ENCODE assay signal across 27 cellular contexts in genomic region chr1:1092890-1093609, GRCh38. TPM values are rescaled to one million over a fixed set of nuclear protein-coding genes. Genes with fewer than 3 reads are reported as not detected.
DNase-seq lines count a peak whose midpoint lies in the region; ATAC-seq, FAIRE-seq and TF ChIP-seq lines count a peak whose summit lies in the region.
"Had no signal": no experiment of that assay in that cellular context is flagged by ENCODE, and none has a peak within 500 bp of the region (broad histone marks: within the 10 kb centered on the region; RNA-seq: fewer than 3 reads in every experiment).

No MANE protein-coding gene starts in this region.

- H4K20me1 ChIP-seq in DOHH2 (ENCODE audit: control insufficient read depth, insufficient read depth, low read depth, low read length), result peaks cover 4% of the 10 kb centered on the region; the same call in 1 of the 2 replicates
- no peaks in the 10 kb centered on the region for H4K20me1 ChIP-seq in neural progenitor cell (ENCODE audit: low read depth)
- no peaks in the 10 kb centered on the region for H4K20me1 ChIP-seq in HepG2 (ENCODE audit: insufficient read depth, low read length)

- peaks cover 1% of the 10 kb centered on the region for H3K36me3 Mint-ChIP-seq in chondrocyte (ENCODE audit: low read depth)
- H3K36me3 Mint-ChIP-seq in neural progenitor cell, result peaks cover 3% of the 10 kb centered on the region

- H3K27ac ChIP-seq in DOHH2 (ENCODE audit: low read depth, low read length) (no peak overlapping the region), neural progenitor cell (no peak overlapping the region), HepG2 (ENCODE audit: extremely low read length, insufficient read depth, low read length) (no peak overlapping the region)
- H3K27ac ChIP-seq: GM23248, skin epidermis, suprapubic skin had no signal

- H3K27me3 ChIP-seq in DOHH2 (ENCODE audit: control insufficient read depth, low read length) (no peaks in the 10 kb centered on the region), neural progenitor cell (no peaks in the 10 kb centered on the region), HepG2 (ENCODE audit: control insufficient read depth in 1 of 2, insufficient read depth in 2 of 2, low read length in 2 of 2) (no peaks in the 10 kb centered on the region; a peak in 1 of 5 replicates)
- H3K27me3 ChIP-seq: suprapubic skin had no signal

- H3K27me3 Mint-ChIP-seq in chondrocyte (ENCODE audit: low read depth) (no peaks in the 10 kb centered on the region), neural progenitor cell (ENCODE audit: insufficient read depth, low read depth) (peaks cover 2% of the 10 kb centered on the region)

- H2AFZ ChIP-seq in neural progenitor cell (replicated peaks) (no peak overlapping the region), HepG2 (ENCODE audit: low read length) (no peak overlapping the region)
- H2AFZ ChIP-seq: GM23248 had no signal

- no peak for FAIRE-seq in HepG2 (lab: Jason Lieb, UNC)

- TF ChIP-seq RAD21 in HepG2 (CRISPR knock-in tag; IDR thresholded peaks at IDR 0.05), result no peak

- in situ Hi-C loops in HepG2 (cut with HindIII; ENCODE audit: extremely low pct_ligation_motif_present, low pct_unique_long_range_greater_than_20kb), result no loop called here

- H3K9me3 ChIP-seq in DOHH2 (ENCODE audit: control insufficient read depth, insufficient read depth, low read length) (no peaks in the 10 kb centered on the region), neural progenitor cell (ENCODE audit: low read depth) (no peaks in the 10 kb centered on the region), HepG2 (ENCODE audit: low read length) (no peaks in the 10 kb centered on the region)
- H3K9me3 ChIP-seq: suprapubic skin had no signal

- no peak overlapping the region for H3K27ac Mint-ChIP-seq in chondrocyte (ENCODE audit: unreplicated experiment)
- H3K27ac Mint-ChIP-seq in neural progenitor cell, result no peak overlapping the region
- H3K27ac Mint-ChIP-seq: mesothelial cell of epicardium, nephron progenitor cell had no signal

- TF ChIP-seq CTCF in DOHH2 (IDR thresholded peaks at IDR 0.05; ENCODE audit: low read depth, low read length, poor library complexity, severe bottlenecking) (no peak), chondrocyte (IDR thresholded peaks at IDR 0.05) (no peak), neural progenitor cell (IDR thresholded peaks at IDR 0.05) (no peak), HepG2 (CRISPR knock-in tag; IDR thresholded peaks at IDR 0.05) (no peak)

- H3K4me1 Mint-ChIP-seq in chondrocyte (ENCODE audit: low read depth), result no peaks in the 10 kb centered on the region
- H3K4me1 Mint-ChIP-seq in neural progenitor cell, result peaks cover 3% of the 10 kb centered on the region
- H3K4me1 Mint-ChIP-seq: mesothelial cell of epicardium had no signal

- H3K79me2 ChIP-seq in DOHH2 (ENCODE audit: control insufficient read depth, low read length), result no peaks in the 10 kb centered on the region
- no peaks in the 10 kb centered on the region for H3K79me2 ChIP-seq in neural progenitor cell (ENCODE audit: low read depth)
- no peaks in the 10 kb centered on the region for H3K79me2 ChIP-seq in HepG2 (ENCODE audit: insufficient read depth, low read length)

- peak; percentile 17 for DNase-seq in 8988T
- DNase-seq in chondrocyte (ENCODE audit: low spot score), result peak; percentile 12
- no peak for DNase-seq in neural progenitor cell (ENCODE audit: low spot score)
- DNase-seq in stimulated activated CD4-positive, alpha-beta T cell treated with anti-CD3 and anti-CD28 coated beads, Interleukin-2, amount 100 ng/mL, for 24 hours, result no peak
- no peak for DNase-seq in HepG2 (ENCODE audit: low spot score)
- DNase-seq: activated CD4-positive, alpha-beta T cell treated with anti-CD3 and anti-CD28 coated beads, Interleukin-2, amount 50 U/mL, for 48 hours; activated effector memory CD4-positive, alpha-beta T cell treated with Interleukin-2 at 50 U/mL for 16 hours; amniotic stem cell; caudate nucleus; COR-L47; erythroblast; foreskin melanocyte; GM23248; NCI-H1417; NCI-H2171; NCI-H69; nephron progenitor cell; SHP77 treated with DMSO at 0.1 percent for 48 hours; stimulated activated CD4-positive, alpha-beta T cell treated with anti-CD3 and anti-CD28 coated beads, Interleukin-4, amount 100 ng/mL, for 24 hours; T-helper 1 cell had no signal

- no peak overlapping the region for H3K4me3 ChIP-seq in DOHH2 (ENCODE audit: low read length)
- H3K4me3 ChIP-seq in neural progenitor cell, result no peak overlapping the region
- no peak overlapping the region for H3K4me3 ChIP-seq in HepG2 (replicated peaks in 1 of 3; ENCODE audit: insufficient read depth in 1 of 3, low read depth in 2 of 3, low read length in 3 of 3)
- H3K4me3 ChIP-seq: GM23248, skin epidermis, suprapubic skin had no signal

- intact Hi-C loops in HepG2 (cut with micrococcal nuclease; ENCODE audit: unreplicated experiment), result no loop called here

- TF ChIP-seq EP300 in HepG2 (IDR thresholded peaks at IDR 0.05; ENCODE audit: low read depth in 2 of 2, low read length in 2 of 2), result no peak
- no peak for TF ChIP-seq EP300 in HepG2 (CRISPR knock-in tag; IDR thresholded peaks at IDR 0.05; ENCODE audit: borderline replicate concordance)

- H3K9ac ChIP-seq in neural progenitor cell, result no peak overlapping the region
- H3K9ac ChIP-seq in HepG2 (ENCODE audit: insufficient read depth, low read depth, low read length), result no peak overlapping the region
- H3K9ac ChIP-seq: GM23248 had no signal

- no TSS peak for BruUV-seq in HepG2 (replicated peaks; lab: Mats Ljungman, UMichigan)

- WGBS in HepG2 (ENCODE audit: low lambda C conversion rate), result 91% methylated on average over 14 of the region's 14 CpGs

- no peaks in the 10 kb centered on the region for H3K9me2 ChIP-seq in DOHH2 (replicated peaks; ENCODE audit: control insufficient read depth, low read length)

- POLR2A ChIA-PET in HepG2 (lab: Yijun Ruan, JAX), result no interaction called here

- H3K4me1 ChIP-seq in DOHH2 (ENCODE audit: control insufficient read depth, low read length) (peaks cover 19% of the 10 kb centered on the region), neural progenitor cell (no peaks in the 10 kb centered on the region), HepG2 (ENCODE audit: insufficient read depth, low read length) (peaks cover 10% of the 10 kb centered on the region)
- H3K4me1 ChIP-seq: suprapubic skin had no signal

- CTCF ChIA-PET in HepG2 (lab: Yijun Ruan, JAX; ENCODE audit: low intra/inter-chr PET ratio, low total read pairs), result no interaction called here

- peaks cover 10% of the 10 kb centered on the region; the same call in 1 of the 2 replicates for H3F3A ChIP-seq in DOHH2 (ENCODE audit: control insufficient read depth, insufficient read depth)
- no peaks in the 10 kb centered on the region for H3F3A ChIP-seq in neural progenitor cell (ENCODE audit: low read depth)

- H3K4me2 ChIP-seq in DOHH2 (ENCODE audit: low read length) (peak overlapping the region; percentile 45), neural progenitor cell (no peak overlapping the region), HepG2 (ENCODE audit: low read depth, low read length) (no peak overlapping the region)

- H3K4me3 Mint-ChIP-seq in chondrocyte (ENCODE audit: unreplicated experiment) (no peak overlapping the region), neural progenitor cell (peak overlapping the region; percentile 11)
- H3K4me3 Mint-ChIP-seq: mesothelial cell of epicardium, nephron progenitor cell had no signal

- TF ChIP-seq POLR2A in HepG2 (IDR thresholded peaks at IDR 0.05; ENCODE audit: insufficient read depth in 1 of 2, low read depth in 2 of 2, low read length in 2 of 2), result no peak

- H3K36me3 ChIP-seq in DOHH2 (ENCODE audit: control insufficient read depth, low read length) (no peaks in the 10 kb centered on the region), neural progenitor cell (no peaks in the 10 kb centered on the region), HepG2 (replicated peaks in 1 of 2; ENCODE audit: control insufficient read depth in 1 of 2, insufficient read depth in 2 of 2, low read length in 2 of 2) (no peaks in the 10 kb centered on the region)
- H3K36me3 ChIP-seq: suprapubic skin had no signal

- H3K9me3 Mint-ChIP-seq in chondrocyte (ENCODE audit: low read depth), result no peaks in the 10 kb centered on the region
- peaks cover 8% of the 10 kb centered on the region for H3K9me3 Mint-ChIP-seq in neural progenitor cell

- ATAC-seq in HG02981 (IDR thresholded peaks at IDR 0.05; ENCODE audit: unreplicated experiment) (no peak), HepG2 (no peak), GM19395 (IDR thresholded peaks at IDR 0.05; ENCODE audit: unreplicated experiment) (no peak)

RNA-seq across cellular contexts. Expression of gene RNF223, which starts 18.9 kb away (rescaled TPM):
- total RNA-seq in chondrocyte, result not detected in 3 replicates
- not detected in 2 replicates for total RNA-seq in neural progenitor cell (ENCODE audit: low replicate concordance)
- not detected in 2 replicates for total RNA-seq in HepG2 (2016; rRNA removed; fragmentation: Illumina TruSeq; extraction: Trizol)
- not detected in 2 replicates for total RNA-seq in HepG2 (2016; cell fraction: cytosol; rRNA removed; fragmentation: Illumina TruSeq; extraction: Trizol; ENCODE audit: low read depth)
- not detected in 2 replicates for total RNA-seq in HepG2 (2016; cell fraction: insoluble cytoplasmic fraction; rRNA removed; fragmentation: Illumina TruSeq; extraction: Trizol)
- total RNA-seq in HepG2 (2016; cell fraction: membrane; rRNA removed; fragmentation: Illumina TruSeq; extraction: Trizol), result not detected in 2 replicates
- not detected in 2 replicates for total RNA-seq in HepG2 (2016; cell fraction: nucleus; rRNA removed; fragmentation: Illumina TruSeq; extraction: Trizol)
- polyA plus RNA-seq in HepG2 (2011; rRNA removed), result 0.03 and 0.05 TPM in 2 replicates
- polyA plus RNA-seq in HepG2 (2011; cell fraction: cytosol; rRNA removed), result 0.04 TPM in 1 of 2 replicates, not detected in the other
- not detected in 2 replicates for polyA plus RNA-seq in HepG2 (2011; cell fraction: nucleus; rRNA removed)
- 0.07 and 0.08 TPM in 2 replicates for polyA plus RNA-seq in HepG2 (2012)
- not detected in 2 replicates for polyA plus RNA-seq in HepG2 (2016; cell fraction: cytosol; fragmentation: Illumina TruSeq; extraction: Trizol; ENCODE audit: low read depth)
- polyA plus RNA-seq in HepG2 (2016; cell fraction: insoluble cytoplasmic fraction; fragmentation: Illumina TruSeq; extraction: Trizol; ENCODE audit: low read depth), result not detected in 2 replicates
- not detected in 2 replicates for polyA plus RNA-seq in HepG2 (2016; cell fraction: membrane; fragmentation: Illumina TruSeq; extraction: Trizol; ENCODE audit: low read depth)
- not detected in 2 replicates for polyA plus RNA-seq in HepG2 (2016; cell fraction: nucleus; fragmentation: Illumina TruSeq; extraction: Trizol; ENCODE audit: insufficient read depth, low read depth)
- polyA minus RNA-seq in HepG2 (2011; rRNA and poly(A)+ RNA removed; ENCODE audit: low replicate concordance), result 2.1 TPM in 1 of 2 replicates, not detected in the other
- polyA minus RNA-seq in HepG2 (2011; cell fraction: cytosol; rRNA and poly(A)+ RNA removed), result not detected in 2 replicates
- 0.26 TPM in 1 of 2 replicates, not detected in the other for polyA minus RNA-seq in HepG2 (2011; cell fraction: nucleus; rRNA and poly(A)+ RNA removed)
- total RNA-seq: GM23248, pulmonary artery endothelial cell had no signal
- polyA plus RNA-seq: GM23248 had no signal

RNA-seq across cellular contexts. Expression of gene C1orf159, which starts 22.8 kb away (rescaled TPM):
- total RNA-seq in chondrocyte (9.2 to 15.1 TPM (median 9.2 TPM) in 3 replicates), neural progenitor cell (ENCODE audit: low replicate concordance) (8.0 and 24.0 TPM in 2 replicates), HepG2 (2016; rRNA removed; fragmentation: Illumina TruSeq; extraction: Trizol) (3.8 and 6.7 TPM in 2 replicates)
- 6.3 and 6.8 TPM in 2 replicates for total RNA-seq in HepG2 (2016; cell fraction: cytosol; rRNA removed; fragmentation: Illumina TruSeq; extraction: Trizol; ENCODE audit: low read depth)
- total RNA-seq in HepG2 (2016; cell fraction: insoluble cytoplasmic fraction; rRNA removed; fragmentation: Illumina TruSeq; extraction: Trizol), result 3.6 and 6.6 TPM in 2 replicates
- total RNA-seq in HepG2 (2016; cell fraction: membrane; rRNA removed; fragmentation: Illumina TruSeq; extraction: Trizol), result 7.4 and 7.9 TPM in 2 replicates
- total RNA-seq in HepG2 (2016; cell fraction: nucleus; rRNA removed; fragmentation: Illumina TruSeq; extraction: Trizol), result 6.3 and 7.7 TPM in 2 replicates
- polyA plus RNA-seq in HepG2 (2011; rRNA removed), result 3.8 and 4.2 TPM in 2 replicates
- 1.7 and 4.2 TPM in 2 replicates for polyA plus RNA-seq in HepG2 (2011; cell fraction: cytosol; rRNA removed)
- 22.9 and 35.9 TPM in 2 replicates for polyA plus RNA-seq in HepG2 (2011; cell fraction: nucleus; rRNA removed)
- 2.8 and 3.2 TPM in 2 replicates for polyA plus RNA-seq in HepG2 (2012)
- 4.7 and 6.0 TPM in 2 replicates for polyA plus RNA-seq in HepG2 (2016; cell fraction: cytosol; fragmentation: Illumina TruSeq; extraction: Trizol; ENCODE audit: low read depth)
- 3.5 and 4.0 TPM in 2 replicates for polyA plus RNA-seq in HepG2 (2016; cell fraction: insoluble cytoplasmic fraction; fragmentation: Illumina TruSeq; extraction: Trizol; ENCODE audit: low read depth)
- 7.0 and 8.1 TPM in 2 replicates for polyA plus RNA-seq in HepG2 (2016; cell fraction: membrane; fragmentation: Illumina TruSeq; extraction: Trizol; ENCODE audit: low read depth)
- polyA plus RNA-seq in HepG2 (2016; cell fraction: nucleus; fragmentation: Illumina TruSeq; extraction: Trizol; ENCODE audit: insufficient read depth, low read depth), result 19.9 and 20.1 TPM in 2 replicates
- polyA minus RNA-seq in HepG2 (2011; rRNA and poly(A)+ RNA removed; ENCODE audit: low replicate concordance), result 2.9 and 5.6 TPM in 2 replicates
- polyA minus RNA-seq in HepG2 (2011; cell fraction: cytosol; rRNA and poly(A)+ RNA removed), result 2.1 and 2.2 TPM in 2 replicates
- 3.7 and 4.5 TPM in 2 replicates for polyA minus RNA-seq in HepG2 (2011; cell fraction: nucleus; rRNA and poly(A)+ RNA removed)

Comparison
In these comparisons a context has a peak if more than half of its experiments do, and no peak if none do; other contexts are left out.
1. DNase-seq: peak in 8988T (single experiment) and chondrocyte (single experiment); none in neural progenitor cell (single experiment), stimulated activated CD4-positive, alpha-beta T cell treated with anti-CD3 and anti-CD28 coated beads, Interleukin-2, amount 100 ng/mL, for 24 hours (0 of 2) and HepG2 (single experiment).